Comparison of ENCODE assay signal across 23 cellular contexts in the genomic region with DNA sequence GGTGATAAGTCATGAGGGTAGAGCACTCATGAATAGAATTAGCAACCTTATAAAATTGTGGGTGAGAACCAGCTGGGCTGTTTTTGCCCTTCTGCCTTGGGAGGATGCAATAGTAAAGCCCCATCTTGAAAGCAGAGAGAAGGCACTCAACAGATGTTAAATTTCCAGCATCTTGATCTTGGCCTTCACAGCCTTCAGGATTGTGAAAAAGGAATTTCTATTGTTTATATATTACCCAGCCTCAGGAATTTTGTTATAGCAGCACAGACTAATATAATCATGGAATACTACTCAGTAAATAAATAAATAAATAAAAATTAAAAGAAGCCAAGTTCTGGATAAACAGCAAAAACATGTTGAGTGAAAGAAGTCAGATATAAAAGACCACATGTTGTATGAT.
"Had no signal": no experiment of that assay in that cellular context is flagged by ENCODE, and none has a peak within 500 bp of the region (broad histone marks: within the 10 kb centered on the region; RNA-seq: fewer than 3 reads in every experiment).

No MANE protein-coding gene starts in this region.

- H3K36me3 ChIP-seq: MG63 had no signal

- H3K4me3 ChIP-seq: MG63 had no signal

- H3K9me3 ChIP-seq: MG63, SK-N-SH had no signal

- H3K27ac ChIP-seq: RWPE1 had no signal

- DNase-seq: Karpas-422, KG1, MG63, NCI-H1092, NCI-H1105 treated with DMSO at 0.1 percent for 48 hours, NCI-H1417 treated with DMSO at 0.1 percent for 48 hours, NCI-H146, NCI-H1694 treated with DMSO at 0.1 percent for 48 hours, NCI-H1930, NCI-H2081, NCI-H2107, NCI-H2227 treated with DMSO at 0.1 percent for 48 hours, NCI-H446, NCI-H510A, NCI-H524 treated with DMSO at 0.1 percent for 48 hours, NCI-H69, NCI-H774, PC-3, SHP77, SK-N-SH, SW 1271 had no signal

- H3K27me3 ChIP-seq: MG63 had no signal

- ATAC-seq: Panc1, PC-3 had no signal

- H3K9ac ChIP-seq: SK-N-SH had no signal

- H3K4me2 ChIP-seq: SK-N-SH had no signal
